ENCODE assay signal across 27 cellular contexts in genomic region chr3:54240319-54240718, GRCh38.
"Had no signal": no experiment of that assay in that cellular context is flagged by ENCODE, and none has a peak within 500 bp of the region (broad histone marks: within the 10 kb centered on the region; RNA-seq: fewer than 3 reads in every experiment).

No MANE protein-coding gene starts in this region.

- H3K4me3 ChIP-seq: esophagus squamous epithelium, gastroesophageal sphincter, heart right ventricle had no signal

- H3K9me3 Mint-ChIP-seq: activated CD4-positive, alpha-beta memory T cell treated with anti-CD3 and anti-CD28 coated beads, Interleukin-2, amount 10 ng/mL, durations not matched to agents 7 days and 5 days; activated CD4-positive, alpha-beta T cell treated with anti-CD3 and anti-CD28 coated beads, Interleukin-2, amount 10 ng/mL, durations not matched to agents 7 days and 5 days; activated T-cell treated with anti-CD3 and anti-CD28 coated beads, Interleukin-2, amount 50 U/mL, for 24 hours; activated T-cell treated with anti-CD3 and anti-CD28 coated beads, Interleukin-2, amount 50 U/mL, for 72 hours had no signal

- H3K4me3 Mint-ChIP-seq: activated CD4-positive, alpha-beta memory T cell treated with anti-CD3 and anti-CD28 coated beads, Interleukin-2, amount 10 ng/mL, durations not matched to agents 7 days and 5 days; activated CD4-positive, alpha-beta T cell treated with anti-CD3 and anti-CD28 coated beads, Interleukin-2, amount 10 ng/mL, durations not matched to agents 7 days and 5 days; activated naive CD8-positive, alpha-beta T cell; activated T-cell treated with anti-CD3 and anti-CD28 coated beads, Interleukin-2, amount 50 U/mL, for 24 hours; activated T-cell treated with anti-CD3 and anti-CD28 coated beads, Interleukin-2, amount 50 U/mL, for 72 hours; effector memory CD8-positive, alpha-beta T cell had no signal

- H3K4me1 Mint-ChIP-seq: activated CD4-positive, alpha-beta memory T cell treated with anti-CD3 and anti-CD28 coated beads, Interleukin-2, amount 10 ng/mL, durations not matched to agents 7 days and 5 days; activated CD4-positive, alpha-beta T cell treated with anti-CD3 and anti-CD28 coated beads, Interleukin-2, amount 10 ng/mL, durations not matched to agents 7 days and 5 days had no signal

- H3K27me3 ChIP-seq: brain microvascular endothelial cell, esophagus squamous epithelium, gastroesophageal sphincter, heart right ventricle had no signal

- H3K36me3 Mint-ChIP-seq: activated naive CD8-positive, alpha-beta T cell had no signal

- H3K27ac ChIP-seq: brain microvascular endothelial cell, epithelial cell of prostate, gastroesophageal sphincter, heart right ventricle had no signal

- DNase-seq: activated CD4-positive, alpha-beta memory T cell treated with anti-CD3 and anti-CD28 coated beads, Interleukin-2, amount 10 ng/mL, durations not matched to agents 7 days and 5 days; activated CD4-positive, alpha-beta T cell treated with anti-CD3 and anti-CD28 coated beads for 1 hour; activated CD4-positive, alpha-beta T cell treated with anti-CD3 and anti-CD28 coated beads for 4 hours; activated CD4-positive, alpha-beta T cell treated with anti-CD3 and anti-CD28 coated beads, Interleukin-2, amount 10 ng/mL, durations not matched to agents 7 days and 5 days; activated CD4-positive, alpha-beta T cell treated with anti-CD3 and anti-CD28 coated beads, Interleukin-2, amount 50 U/mL, for 4 hours; activated CD8-positive, alpha-beta memory T cell treated with anti-CD3 and anti-CD28 coated beads, Interleukin-2, amount 50 U/mL, for 48 hours; activated effector memory CD4-positive, alpha-beta T cell treated with Interleukin-2 at 50 U/mL for 16 hours; activated gamma-delta T cell treated with Interleukin-2 at 50 U/mL for 16 hours; activated naive CD4-positive, alpha-beta T cell treated with anti-CD3 and anti-CD28 coated beads, Interleukin-2, amount 50 U/mL, for 16 hours; activated naive CD4-positive, alpha-beta T cell treated with Interleukin-2 at 50 U/mL for 16 hours; activated T-cell treated with anti-CD3 and anti-CD28 coated beads for 4 hours; activated T-cell treated with anti-CD3 and anti-CD28 coated beads, Interleukin-2, amount 50 U/mL, for 24 hours; activated T-cell treated with anti-CD3 and anti-CD28 coated beads, Interleukin-2, amount 50 U/mL, for 72 hours; amniotic stem cell; anterior cingulate cortex; brain microvascular endothelial cell; cortex of kidney; dermis blood vessel endothelial cell; effector CD4-positive, alpha-beta T cell; effector memory CD8-positive, alpha-beta T cell; esophagus squamous epithelium; foreskin melanocyte; heart right ventricle; T-helper 2 cell had no signal

- H3K27ac Mint-ChIP-seq: activated CD4-positive, alpha-beta memory T cell treated with anti-CD3 and anti-CD28 coated beads, Interleukin-2, amount 10 ng/mL, durations not matched to agents 7 days and 5 days; activated CD4-positive, alpha-beta T cell treated with anti-CD3 and anti-CD28 coated beads, Interleukin-2, amount 10 ng/mL, durations not matched to agents 7 days and 5 days; activated naive CD8-positive, alpha-beta T cell; activated T-cell treated with anti-CD3 and anti-CD28 coated beads, Interleukin-2, amount 50 U/mL, for 24 hours; activated T-cell treated with anti-CD3 and anti-CD28 coated beads, Interleukin-2, amount 50 U/mL, for 72 hours; effector memory CD8-positive, alpha-beta T cell had no signal

- H3K36me3 ChIP-seq: brain microvascular endothelial cell, esophagus squamous epithelium, gastroesophageal sphincter, heart right ventricle had no signal

- H3K9me3 ChIP-seq: esophagus squamous epithelium had no signal

- ATAC-seq: activated T-cell treated with anti-CD3 and anti-CD28 coated beads, Interleukin-2, amount 50 U/mL, for 72 hours; effector memory CD8-positive, alpha-beta T cell; gastroesophageal sphincter; heart right ventricle had no signal

- H3K27me3 Mint-ChIP-seq: activated CD4-positive, alpha-beta memory T cell treated with anti-CD3 and anti-CD28 coated beads, Interleukin-2, amount 10 ng/mL, durations not matched to agents 7 days and 5 days; activated CD4-positive, alpha-beta T cell treated with anti-CD3 and anti-CD28 coated beads, Interleukin-2, amount 10 ng/mL, durations not matched to agents 7 days and 5 days; activated T-cell treated with anti-CD3 and anti-CD28 coated beads, Interleukin-2, amount 50 U/mL, for 24 hours; effector memory CD8-positive, alpha-beta T cell had no signal
